1 cellular context compared by ENCODE assay signal in genomic region chr3:98901032-98901464, GRCh38.
TF ChIP-seq lines count a peak whose summit lies in the region.

No MANE protein-coding gene starts in this region.

TF ChIP-seq in HepG2, 621 proteins besides CTCF, POLR2A, EP300 and RAD21 (continued from another document and continues in another):
- TF ChIP-seq SRF (IDR thresholded peaks at IDR 0.05; ENCODE audit: low read depth, low read length), result no peak
- no peak for TF ChIP-seq ATF7-NPFF (CRISPR knock-in tag; IDR thresholded peaks at IDR 0.05; ENCODE audit: low read depth)
- no peak for TF ChIP-seq CERS6 (CRISPR knock-in tag; IDR thresholded peaks at IDR 0.05)
- TF ChIP-seq ZFP36L2 (CRISPR knock-in tag; IDR thresholded peaks at IDR 0.05), result no peak
- TF ChIP-seq MAFF (IDR thresholded peaks at IDR 0.05; ENCODE audit: low read depth, low read length), result no peak
- TF ChIP-seq ZNF83 (CRISPR knock-in tag; IDR thresholded peaks at IDR 0.05; ENCODE audit: borderline replicate concordance), result no peak
- TF ChIP-seq ZMYM3 (CRISPR knock-in tag; IDR thresholded peaks at IDR 0.05), result no peak
- no peak for TF ChIP-seq FOXM1 (CRISPR knock-in tag; IDR thresholded peaks at IDR 0.05)
- peak; percentile 41; the same call in 1 of the 2 replicates for TF ChIP-seq HES4 (CRISPR knock-in tag; IDR thresholded peaks at IDR 0.05; ENCODE audit: borderline replicate concordance)
- TF ChIP-seq ZNF788 (CRISPR knock-in tag; IDR thresholded peaks at IDR 0.05; ENCODE audit: borderline replicate concordance), result no peak
- TF ChIP-seq FOXP1 (IDR thresholded peaks at IDR 0.05), result no peak
- no peak for TF ChIP-seq FOXP1 (CRISPR knock-in tag; IDR thresholded peaks at IDR 0.05)
- TF ChIP-seq RARG (CRISPR knock-in tag; IDR thresholded peaks at IDR 0.05; ENCODE audit: low read depth), result no peak
- TF ChIP-seq ZNF446 (CRISPR knock-in tag; IDR thresholded peaks at IDR 0.05), result 0 out of 2 replicates have a peak, but pooled peaks have one; percentile 83
- TF ChIP-seq HOXD1 (CRISPR knock-in tag; IDR thresholded peaks at IDR 0.05), result no peak
- TF ChIP-seq ZNF142 (CRISPR knock-in tag; IDR thresholded peaks at IDR 0.05), result peak; percentile 59; the same call in 1 of the 2 replicates
- TF ChIP-seq RNF219 (CRISPR knock-in tag; IDR thresholded peaks at IDR 0.05), result no peak
- TF ChIP-seq SRSF1 (optimal IDR thresholded peaks at IDR 0.05; ENCODE audit: low read depth, low read length), result peak; percentile 40
- TF ChIP-seq CREM (IDR thresholded peaks at IDR 0.05), result no peak
- no peak for TF ChIP-seq CREM (CRISPR knock-in tag; IDR thresholded peaks at IDR 0.05)
- no peak for TF ChIP-seq SCMH1 (CRISPR knock-in tag; IDR thresholded peaks at IDR 0.05; ENCODE audit: borderline replicate concordance)
- TF ChIP-seq TARDBP (CRISPR knock-in tag; IDR thresholded peaks at IDR 0.05), result no peak
- TF ChIP-seq ZNF775 (CRISPR knock-in tag; IDR thresholded peaks at IDR 0.05; ENCODE audit: borderline replicate concordance), result no peak
- TF ChIP-seq RXRB (CRISPR knock-in tag; IDR thresholded peaks at IDR 0.05; ENCODE audit: borderline replicate concordance), result no peak
- 0 out of 2 replicates have a peak, but pooled peaks have one; percentile 36 for TF ChIP-seq ZNF670 (CRISPR knock-in tag; IDR thresholded peaks at IDR 0.05; ENCODE audit: borderline replicate concordance)
- TF ChIP-seq ZNF326 (CRISPR knock-in tag; IDR thresholded peaks at IDR 0.05; ENCODE audit: borderline replicate concordance), result no peak
- TF ChIP-seq MTF1 (CRISPR knock-in tag; IDR thresholded peaks at IDR 0.05), result no peak
- TF ChIP-seq ZNF30 (CRISPR knock-in tag; IDR thresholded peaks at IDR 0.05), result no peak
- 0 out of 2 replicates have a peak, but pooled peaks have one; percentile 17 for TF ChIP-seq SALL2 (CRISPR knock-in tag; IDR thresholded peaks at IDR 0.05)
- no peak for TF ChIP-seq ZNF549 (CRISPR knock-in tag; IDR thresholded peaks at IDR 0.05)
- TF ChIP-seq AGO1 (IDR thresholded peaks at IDR 0.05; ENCODE audit: low read depth, low read length, poor library complexity, severe bottlenecking), result no peak
- no peak for TF ChIP-seq JDP2 (CRISPR knock-in tag; IDR thresholded peaks at IDR 0.05; ENCODE audit: borderline replicate concordance)
- TF ChIP-seq ZNF263 (CRISPR knock-in tag; IDR thresholded peaks at IDR 0.05), result peak; percentile 76; the same call in 1 of the 2 replicates
- TF ChIP-seq ZNF678 (CRISPR knock-in tag; IDR thresholded peaks at IDR 0.05), result no peak
- no peak for TF ChIP-seq ZNF850 (CRISPR knock-in tag; conservative IDR thresholded peaks at IDR 0.05)
- peak; percentile 17; the same call in 1 of the 2 replicates for TF ChIP-seq ZNF501 (CRISPR knock-in tag; IDR thresholded peaks at IDR 0.05)
- TF ChIP-seq TSC22D2 (CRISPR knock-in tag; IDR thresholded peaks at IDR 0.05; ENCODE audit: borderline replicate concordance), result no peak
- no peak for TF ChIP-seq NFE2 (CRISPR knock-in tag; IDR thresholded peaks at IDR 0.05)
- no peak for TF ChIP-seq TMF1 (CRISPR knock-in tag; IDR thresholded peaks at IDR 0.05; ENCODE audit: low read depth)
- no peak for TF ChIP-seq ZBTB25 (CRISPR knock-in tag; IDR thresholded peaks at IDR 0.05)
- TF ChIP-seq KAT8 (CRISPR knock-in tag; IDR thresholded peaks at IDR 0.05), result no peak
- TF ChIP-seq ZKSCAN5 (CRISPR knock-in tag; IDR thresholded peaks at IDR 0.05), result no peak
- TF ChIP-seq SIX1 (CRISPR knock-in tag; IDR thresholded peaks at IDR 0.05; ENCODE audit: borderline replicate concordance), result no peak
- no peak for TF ChIP-seq NFATC3 (CRISPR knock-in tag; IDR thresholded peaks at IDR 0.05)
- TF ChIP-seq ZNF230 (CRISPR knock-in tag; IDR thresholded peaks at IDR 0.05), result no peak
- TF ChIP-seq MTA1 (CRISPR knock-in tag; IDR thresholded peaks at IDR 0.05; ENCODE audit: borderline replicate concordance), result no peak
- TF ChIP-seq SPEN (CRISPR knock-in tag; IDR thresholded peaks at IDR 0.05; ENCODE audit: low read depth), result no peak; the same call in 1 of the 2 replicates
- TF ChIP-seq ZMAT3 (CRISPR knock-in tag; conservative IDR thresholded peaks at IDR 0.05), result no peak
- TF ChIP-seq YEATS4 (CRISPR knock-in tag; IDR thresholded peaks at IDR 0.05; ENCODE audit: borderline replicate concordance), result no peak
- no peak for TF ChIP-seq ZNF124 (CRISPR knock-in tag; IDR thresholded peaks at IDR 0.05)
- TF ChIP-seq HDAC1 (CRISPR knock-in tag; IDR thresholded peaks at IDR 0.05), result peak; percentile 76
- no peak for TF ChIP-seq MAZ (IDR thresholded peaks at IDR 0.05; ENCODE audit: borderline replicate concordance, low read depth, low read length)
- no peak for TF ChIP-seq MAZ (CRISPR knock-in tag; IDR thresholded peaks at IDR 0.05; ENCODE audit: low read depth)
- TF ChIP-seq NFAT5 (CRISPR knock-in tag; IDR thresholded peaks at IDR 0.05), result no peak
- TF ChIP-seq ZNF792 (CRISPR knock-in tag; IDR thresholded peaks at IDR 0.05), result no peak
- TF ChIP-seq ZNF503 (CRISPR knock-in tag; IDR thresholded peaks at IDR 0.05), result no peak
- no peak for TF ChIP-seq ATF5 (CRISPR knock-in tag; IDR thresholded peaks at IDR 0.05; ENCODE audit: low read depth)
- TF ChIP-seq MAFG (CRISPR knock-in tag; IDR thresholded peaks at IDR 0.05), result no peak
- no peak for TF ChIP-seq SP140L (CRISPR knock-in tag; IDR thresholded peaks at IDR 0.05; ENCODE audit: borderline replicate concordance)
